ENCODE assay signal across 8 cellular contexts in the genomic region with DNA sequence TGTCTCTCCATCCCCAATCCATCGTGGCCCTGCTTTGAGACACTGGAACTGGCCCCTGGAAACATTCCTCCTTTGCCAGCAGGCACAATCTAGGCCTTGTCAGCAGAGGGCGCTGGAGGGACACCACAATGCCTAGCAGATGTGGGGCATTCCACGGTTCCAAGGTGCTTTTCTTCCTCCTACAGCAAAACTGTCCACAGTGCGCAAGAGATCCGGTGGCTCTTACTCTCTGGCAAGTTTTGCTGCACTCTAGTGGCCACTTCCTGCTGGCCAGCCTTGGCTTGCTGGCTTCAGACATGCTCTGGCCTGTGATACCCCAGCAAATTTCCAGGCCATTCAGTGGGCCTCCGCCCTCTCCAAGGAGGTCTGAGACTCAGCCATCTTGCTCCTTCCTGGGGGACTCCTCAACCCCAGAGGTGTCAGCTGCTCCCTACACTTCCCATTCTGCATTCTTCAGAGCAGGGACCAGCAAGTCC. TPM values are rescaled to one million over a fixed set of nuclear protein-coding genes. Genes with fewer than 3 reads are reported as not detected.
DNase-seq lines count a peak whose midpoint lies in the region; ATAC-seq, FAIRE-seq and TF ChIP-seq lines count a peak whose summit lies in the region.

No MANE protein-coding gene starts in this region.

- DNase-seq in DMS153 treated with DMSO at 0.1 percent for 48 hours (lab: John Stamatoyannopoulos, UW; ENCODE audit: unreplicated experiment), result peak; percentile 88
- peak; percentile 94 for DNase-seq in HPDE6-E6E7 (ENCODE audit: extremely low spot score)
- DNase-seq in NCI-H774 (lab: John Stamatoyannopoulos, UW), result peak; percentile 76
- peak; percentile 85 for DNase-seq in activated CD4-positive, alpha-beta T cell treated with anti-CD3 and anti-CD28 coated beads, Interleukin-2, amount 10 ng/mL, durations not matched to agents 7 days and 5 days
- DNase-seq in dedifferentiated amniotic fluid mesenchymal stem cell (ENCODE audit: extremely low spot score), result peak; percentile 91
- peak; percentile 96 for DNase-seq in HepG2 (ENCODE audit: low spot score)
- peak; percentile 66 to 84 (median 77) for DNase-seq in stimulated activated CD4-positive, alpha-beta T cell treated with anti-CD3 and anti-CD28 coated beads, TNF-alpha, amount 100 ng/mL, for 24 hours (ENCODE audit: low read depth in 3 of 3)

- H3K27me3 ChIP-seq in HepG2 (ENCODE audit: control insufficient read depth in 1 of 2, insufficient read depth in 2 of 2, low read length in 2 of 2), result no peaks in the 10 kb centered on the region

- H3K4me3 Mint-ChIP-seq in activated CD4-positive, alpha-beta T cell treated with anti-CD3 and anti-CD28 coated beads, Interleukin-2, amount 10 ng/mL, durations not matched to agents 7 days and 5 days, result no peak overlapping the region

- in situ Hi-C loops in HepG2 (cut with HindIII; ENCODE audit: extremely low pct_ligation_motif_present, low pct_unique_long_range_greater_than_20kb), result loop anchor here (5.0 to 10.0 kb wide), 3 partner anchors 138 to 290 kb away; a partner anchor contains a TSS

- no TSS peak for BruUV-seq in HepG2 (replicated peaks; lab: Mats Ljungman, UMichigan)

- FAIRE-seq in HepG2 (lab: Jason Lieb, UNC), result peak; percentile 99

- 17% methylated on average over 1 of the region's 6 CpGs for WGBS in HepG2 (ENCODE audit: low lambda C conversion rate)

- TF ChIP-seq POLR2A in HepG2 (IDR thresholded peaks at IDR 0.05; ENCODE audit: insufficient read depth in 1 of 2, low read depth in 2 of 2, low read length in 2 of 2), result no peak

- TF ChIP-seq EP300 in HepG2 (IDR thresholded peaks at IDR 0.05; ENCODE audit: low read depth in 2 of 2, low read length in 2 of 2) (no peak), HepG2 (CRISPR knock-in tag; IDR thresholded peaks at IDR 0.05; ENCODE audit: borderline replicate concordance) (no peak)

- H3K36me3 ChIP-seq in HepG2 (replicated peaks in 1 of 2; ENCODE audit: control insufficient read depth in 1 of 2, insufficient read depth in 2 of 2, low read length in 2 of 2), result no peaks in the 10 kb centered on the region

- ATAC-seq in HepG2 (peak; percentile 97), HG02571 (IDR thresholded peaks at IDR 0.05; ENCODE audit: unreplicated experiment) (no peak)

- no peak overlapping the region for H2AFZ ChIP-seq in HepG2 (ENCODE audit: low read length)

- no peaks in the 10 kb centered on the region for H3K4me1 Mint-ChIP-seq in activated CD4-positive, alpha-beta T cell treated with anti-CD3 and anti-CD28 coated beads, Interleukin-2, amount 10 ng/mL, durations not matched to agents 7 days and 5 days

- no peaks in the 10 kb centered on the region for H4K20me1 ChIP-seq in HepG2 (ENCODE audit: insufficient read depth, low read length)

- intact Hi-C loops in HepG2 (cut with micrococcal nuclease; ENCODE audit: unreplicated experiment), result loop anchor here (1.0 to 2.0 kb wide), 2 partner anchors 140 to 282 kb away; no protein-coding TSS in a partner anchor

- no peak overlapping the region for H3K27ac Mint-ChIP-seq in activated CD4-positive, alpha-beta T cell treated with anti-CD3 and anti-CD28 coated beads, Interleukin-2, amount 10 ng/mL, durations not matched to agents 7 days and 5 days

- H3K9me3 ChIP-seq in HepG2 (ENCODE audit: low read length), result no peaks in the 10 kb centered on the region

- no peak overlapping the region for H3K9ac ChIP-seq in HepG2 (ENCODE audit: insufficient read depth, low read depth, low read length)

- H3K79me2 ChIP-seq in HepG2 (ENCODE audit: insufficient read depth, low read length), result no peaks in the 10 kb centered on the region

- H3K27me3 Mint-ChIP-seq in activated CD4-positive, alpha-beta T cell treated with anti-CD3 and anti-CD28 coated beads, Interleukin-2, amount 10 ng/mL, durations not matched to agents 7 days and 5 days, result no peaks in the 10 kb centered on the region

- POLR2A ChIA-PET in activated CD4-positive, alpha-beta T cell treated with anti-CD3 and anti-CD28 coated beads, Interleukin-2, amount 10 ng/mL, durations not matched to agents 7 days and 5 days (lab: Charles Lee), result no interaction called here
- POLR2A ChIA-PET in HepG2 (lab: Yijun Ruan, JAX), result no interaction called here

- CTCF ChIA-PET in activated CD4-positive, alpha-beta T cell treated with anti-CD3 and anti-CD28 coated beads, Interleukin-2, amount 10 ng/mL, durations not matched to agents 7 days and 5 days (lab: Charles Lee), result interaction anchor here (0.6 to 2.9 kb wide), 2 partner anchors 139 to 972 kb away, joined by 3 to 9 read pairs; no protein-coding TSS in a partner anchor
- CTCF ChIA-PET in HepG2 (lab: Yijun Ruan, JAX; ENCODE audit: low intra/inter-chr PET ratio, low total read pairs), result interaction anchor here (0.7 to 2.5 kb wide), 8 partner anchors 116 to 287 kb away, joined by 3 to 84 read pairs (median 4); no protein-coding TSS in a partner anchor

- no peak overlapping the region for H3K4me3 ChIP-seq in HepG2 (replicated peaks in 1 of 3; ENCODE audit: insufficient read depth in 1 of 3, low read depth in 2 of 3, low read length in 3 of 3)

- H3K36me3 Mint-ChIP-seq in activated CD4-positive, alpha-beta T cell treated with anti-CD3 and anti-CD28 coated beads, Interleukin-2, amount 10 ng/mL, durations not matched to agents 7 days and 5 days (ENCODE audit: low read depth), result no peaks in the 10 kb centered on the region

- no peaks in the 10 kb centered on the region for H3K4me1 ChIP-seq in HepG2 (ENCODE audit: insufficient read depth, low read length)

- peak; percentile 97 for TF ChIP-seq RAD21 in HepG2 (CRISPR knock-in tag; IDR thresholded peaks at IDR 0.05)

- TF ChIP-seq CTCF in HepG2 (CRISPR knock-in tag; IDR thresholded peaks at IDR 0.05), result peak; percentile 97

- no peaks in the 10 kb centered on the region for H3K9me3 Mint-ChIP-seq in activated CD4-positive, alpha-beta T cell treated with anti-CD3 and anti-CD28 coated beads, Interleukin-2, amount 10 ng/mL, durations not matched to agents 7 days and 5 days

- no peak overlapping the region for H3K4me2 ChIP-seq in HepG2 (ENCODE audit: low read depth, low read length)

- no peak overlapping the region for H3K27ac ChIP-seq in HepG2 (ENCODE audit: extremely low read length, insufficient read depth, low read length)

RNA-seq across cellular contexts. Expression of a gene that starts 17.1 kb away (rescaled TPM):
- 10 to 100 TPM; 18.1 to 20.4 TPM for total RNA-seq in activated CD4-positive, alpha-beta T cell treated with anti-CD3 and anti-CD28 coated beads, Interleukin-2, amount 10 ng/mL, durations not matched to agents 7 days and 5 days
- 25.6 and 25.8 TPM in 2 replicates for total RNA-seq in HepG2 (2016; rRNA removed; fragmentation: Illumina TruSeq; extraction: Trizol)
- 11.1 and 13.0 TPM in 2 replicates for total RNA-seq in HepG2 (2016; cell fraction: cytosol; rRNA removed; fragmentation: Illumina TruSeq; extraction: Trizol; ENCODE audit: low read depth)
- 24.9 and 27.1 TPM in 2 replicates for total RNA-seq in HepG2 (2016; cell fraction: insoluble cytoplasmic fraction; rRNA removed; fragmentation: Illumina TruSeq; extraction: Trizol)
- total RNA-seq in HepG2 (2016; cell fraction: membrane; rRNA removed; fragmentation: Illumina TruSeq; extraction: Trizol), result 16.5 and 17.7 TPM in 2 replicates
- 21.3 and 26.1 TPM in 2 replicates for total RNA-seq in HepG2 (2016; cell fraction: nucleus; rRNA removed; fragmentation: Illumina TruSeq; extraction: Trizol)
- polyA plus RNA-seq in HepG2 (2011; rRNA removed), result 32.4 and 33.5 TPM in 2 replicates
- polyA plus RNA-seq in HepG2 (2011; cell fraction: cytosol; rRNA removed), result 19.2 and 24.1 TPM in 2 replicates
- polyA plus RNA-seq in HepG2 (2011; cell fraction: nucleus; rRNA removed), result 51.7 and 54.9 TPM in 2 replicates
- 18.3 and 24.4 TPM in 2 replicates for polyA plus RNA-seq in HepG2 (2012)
- 4.8 and 5.2 TPM in 2 replicates for polyA plus RNA-seq in HepG2 (2016; cell fraction: cytosol; fragmentation: Illumina TruSeq; extraction: Trizol; ENCODE audit: low read depth)
- 28.7 and 29.9 TPM in 2 replicates for polyA plus RNA-seq in HepG2 (2016; cell fraction: insoluble cytoplasmic fraction; fragmentation: Illumina TruSeq; extraction: Trizol; ENCODE audit: low read depth)
- 7.3 and 10.0 TPM in 2 replicates for polyA plus RNA-seq in HepG2 (2016; cell fraction: membrane; fragmentation: Illumina TruSeq; extraction: Trizol; ENCODE audit: low read depth)
- polyA plus RNA-seq in HepG2 (2016; cell fraction: nucleus; fragmentation: Illumina TruSeq; extraction: Trizol; ENCODE audit: insufficient read depth, low read depth), result 43.3 and 48.3 TPM in 2 replicates
- polyA minus RNA-seq in HepG2 (2011; rRNA and poly(A)+ RNA removed; ENCODE audit: low replicate concordance), result 19.7 and 31.4 TPM in 2 replicates
- polyA minus RNA-seq in HepG2 (2011; cell fraction: cytosol; rRNA and poly(A)+ RNA removed), result 7.9 and 9.7 TPM in 2 replicates
- 39.4 and 40.9 TPM in 2 replicates for polyA minus RNA-seq in HepG2 (2011; cell fraction: nucleus; rRNA and poly(A)+ RNA removed)

RNA-seq across cellular contexts. Expression of a gene that starts 34.2 kb away (rescaled TPM):
- under 1 TPM; 0.25 to 0.35 TPM for total RNA-seq in activated CD4-positive, alpha-beta T cell treated with anti-CD3 and anti-CD28 coated beads, Interleukin-2, amount 10 ng/mL, durations not matched to agents 7 days and 5 days
- 1.2 and 4.0 TPM in 2 replicates for total RNA-seq in HepG2 (2016; rRNA removed; fragmentation: Illumina TruSeq; extraction: Trizol)
- 0.51 and 1.1 TPM in 2 replicates for total RNA-seq in HepG2 (2016; cell fraction: cytosol; rRNA removed; fragmentation: Illumina TruSeq; extraction: Trizol; ENCODE audit: low read depth)
- total RNA-seq in HepG2 (2016; cell fraction: insoluble cytoplasmic fraction; rRNA removed; fragmentation: Illumina TruSeq; extraction: Trizol), result 1.4 and 4.7 TPM in 2 replicates
- total RNA-seq in HepG2 (2016; cell fraction: membrane; rRNA removed; fragmentation: Illumina TruSeq; extraction: Trizol), result 0.34 and 0.53 TPM in 2 replicates
- 5.5 and 7.1 TPM in 2 replicates for total RNA-seq in HepG2 (2016; cell fraction: nucleus; rRNA removed; fragmentation: Illumina TruSeq; extraction: Trizol)
- polyA plus RNA-seq in HepG2 (2011; rRNA removed), result 0.65 and 2.0 TPM in 2 replicates
- polyA plus RNA-seq in HepG2 (2011; cell fraction: cytosol; rRNA removed), result 0.69 and 0.91 TPM in 2 replicates
- 8.8 and 9.0 TPM in 2 replicates for polyA plus RNA-seq in HepG2 (2011; cell fraction: nucleus; rRNA removed)
- 1.2 and 2.0 TPM in 2 replicates for polyA plus RNA-seq in HepG2 (2012)
- polyA plus RNA-seq in HepG2 (2016; cell fraction: cytosol; fragmentation: Illumina TruSeq; extraction: Trizol; ENCODE audit: low read depth), result 0.15 and 0.21 TPM in 2 replicates
- polyA plus RNA-seq in HepG2 (2016; cell fraction: insoluble cytoplasmic fraction; fragmentation: Illumina TruSeq; extraction: Trizol; ENCODE audit: low read depth), result 1.0 and 2.0 TPM in 2 replicates
- 0.35 and 0.48 TPM in 2 replicates for polyA plus RNA-seq in HepG2 (2016; cell fraction: membrane; fragmentation: Illumina TruSeq; extraction: Trizol; ENCODE audit: low read depth)
- 8.1 and 13.3 TPM in 2 replicates for polyA plus RNA-seq in HepG2 (2016; cell fraction: nucleus; fragmentation: Illumina TruSeq; extraction: Trizol; ENCODE audit: insufficient read depth, low read depth)
- polyA minus RNA-seq in HepG2 (2011; rRNA and poly(A)+ RNA removed; ENCODE audit: low replicate concordance), result 2.5 and 62.0 TPM in 2 replicates
- polyA minus RNA-seq in HepG2 (2011; cell fraction: cytosol; rRNA and poly(A)+ RNA removed), result 1.1 and 2.7 TPM in 2 replicates
- 3.5 and 4.8 TPM in 2 replicates for polyA minus RNA-seq in HepG2 (2011; cell fraction: nucleus; rRNA and poly(A)+ RNA removed)

RNA-seq across cellular contexts. Expression of a gene that starts 56.3 kb away (rescaled TPM):
- total RNA-seq in activated CD4-positive, alpha-beta T cell treated with anti-CD3 and anti-CD28 coated beads, Interleukin-2, amount 10 ng/mL, durations not matched to agents 7 days and 5 days, result 100 to 1,000 TPM; 124 to 137 TPM
- 136 and 138 TPM in 2 replicates for total RNA-seq in HepG2 (2016; rRNA removed; fragmentation: Illumina TruSeq; extraction: Trizol)
- total RNA-seq in HepG2 (2016; cell fraction: cytosol; rRNA removed; fragmentation: Illumina TruSeq; extraction: Trizol; ENCODE audit: low read depth), result 72.4 and 85.4 TPM in 2 replicates
- 137 and 138 TPM in 2 replicates for total RNA-seq in HepG2 (2016; cell fraction: insoluble cytoplasmic fraction; rRNA removed; fragmentation: Illumina TruSeq; extraction: Trizol)
- total RNA-seq in HepG2 (2016; cell fraction: membrane; rRNA removed; fragmentation: Illumina TruSeq; extraction: Trizol), result 57.5 and 58.8 TPM in 2 replicates
- total RNA-seq in HepG2 (2016; cell fraction: nucleus; rRNA removed; fragmentation: Illumina TruSeq; extraction: Trizol), result 101 and 109 TPM in 2 replicates
- polyA plus RNA-seq in HepG2 (2011; rRNA removed), result 123 and 126 TPM in 2 replicates
- polyA plus RNA-seq in HepG2 (2011; cell fraction: cytosol; rRNA removed), result 150 and 151 TPM in 2 replicates
- polyA plus RNA-seq in HepG2 (2011; cell fraction: nucleus; rRNA removed), result 83.4 and 84.4 TPM in 2 replicates
- polyA plus RNA-seq in HepG2 (2012), result 117 and 122 TPM in 2 replicates
- 29.4 and 30.6 TPM in 2 replicates for polyA plus RNA-seq in HepG2 (2016; cell fraction: cytosol; fragmentation: Illumina TruSeq; extraction: Trizol; ENCODE audit: low read depth)
- polyA plus RNA-seq in HepG2 (2016; cell fraction: insoluble cytoplasmic fraction; fragmentation: Illumina TruSeq; extraction: Trizol; ENCODE audit: low read depth), result 149 and 157 TPM in 2 replicates
- polyA plus RNA-seq in HepG2 (2016; cell fraction: membrane; fragmentation: Illumina TruSeq; extraction: Trizol; ENCODE audit: low read depth), result 38.1 and 38.5 TPM in 2 replicates
- 115 and 116 TPM in 2 replicates for polyA plus RNA-seq in HepG2 (2016; cell fraction: nucleus; fragmentation: Illumina TruSeq; extraction: Trizol; ENCODE audit: insufficient read depth, low read depth)
- polyA minus RNA-seq in HepG2 (2011; rRNA and poly(A)+ RNA removed; ENCODE audit: low replicate concordance), result 104 and 196 TPM in 2 replicates
- polyA minus RNA-seq in HepG2 (2011; cell fraction: cytosol; rRNA and poly(A)+ RNA removed), result 40.8 and 41.0 TPM in 2 replicates
- polyA minus RNA-seq in HepG2 (2011; cell fraction: nucleus; rRNA and poly(A)+ RNA removed), result 136 and 154 TPM in 2 replicates
